ENCODE assay signal across 11 cellular contexts in the genomic region with DNA sequence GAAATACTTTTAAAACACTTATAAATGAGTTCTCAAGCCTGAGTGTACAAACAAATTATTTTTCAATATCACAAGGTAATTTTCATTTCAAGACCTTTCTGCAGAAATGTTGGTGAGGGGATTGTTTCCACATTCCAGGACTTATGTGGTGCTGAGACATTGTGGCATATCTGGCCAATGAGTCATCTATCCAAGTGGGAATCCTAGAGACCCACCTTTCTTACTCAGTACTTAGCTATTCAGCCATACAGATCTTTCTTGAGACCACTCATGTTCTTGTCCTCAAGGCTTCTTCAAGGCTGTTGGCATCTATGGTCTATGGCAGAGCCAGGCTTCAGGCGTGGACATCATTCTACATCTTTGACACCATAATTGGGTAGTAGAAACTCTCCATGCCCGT.
A peak's percentile ranks its signal among the peaks of the same experiment; 100 is the strongest.
DNase-seq lines count a peak whose midpoint lies in the region; ATAC-seq and TF ChIP-seq lines count a peak whose summit lies in the region.
"Had no signal": no experiment of that assay in that cellular context is flagged by ENCODE, and none has a peak within 500 bp of the region (broad histone marks: within the 10 kb centered on the region; RNA-seq: fewer than 3 reads in every experiment).

No MANE protein-coding gene starts in this region.

- H3K79me2 ChIP-seq in mammary epithelial cell (ENCODE audit: insufficient read depth, low read length) = no peaks in the 10 kb centered on the region

- no peak for ATAC-seq in GM19397 (IDR thresholded peaks at IDR 0.05; ENCODE audit: unreplicated experiment)

- no peak overlapping the region for H3K4me3 Mint-ChIP-seq in MCF 10A (ENCODE audit: unreplicated experiment)

- H2AFZ ChIP-seq in mammary epithelial cell (ENCODE audit: low read depth, low read length) = peak overlapping the region; percentile 56

- TF ChIP-seq CTCF in MCF 10A (IDR thresholded peaks at IDR 0.05; ENCODE audit: unreplicated experiment) = no peak
- TF ChIP-seq CTCF in breast epithelium (IDR thresholded peaks at IDR 0.05) = no peak
- TF ChIP-seq CTCF in mammary epithelial cell (conservative IDR thresholded peaks at IDR 0.05 in 1 of 2, IDR thresholded peaks at IDR 0.05 in 1 of 2; ENCODE audit: extremely low read depth in 1 of 2, insufficient read depth in 1 of 2, low read depth in 1 of 2, low read length in 2 of 2) = no peak

- H4K20me1 ChIP-seq in mammary epithelial cell (ENCODE audit: insufficient read depth, low read length) = no peaks in the 10 kb centered on the region

- WGBS in mammary epithelial cell (ENCODE audit: low coverage, missing lambda C conversion rate) = 5% methylated on average over 2 of the region's 2 CpGs

- in situ Hi-C loops in mammary epithelial cell (cut with MboI; ENCODE audit: low sequenced_read_pairs in 2 of 2) = no loop called here

- H3K36me3 Mint-ChIP-seq in MCF 10A (ENCODE audit: insufficient read depth, unreplicated experiment) = peaks cover 5% of the 10 kb centered on the region

- POLR2A ChIA-PET in MCF 10A (lab: Yijun Ruan, JAX) = no interaction called here

- peaks cover 45% of the 10 kb centered on the region for H3K4me1 Mint-ChIP-seq in MCF 10A (ENCODE audit: insufficient read depth, unreplicated experiment)

- H3K27ac Mint-ChIP-seq in MCF 10A (ENCODE audit: low read depth, unreplicated experiment) = peak overlapping the region; percentile 84

- no peaks in the 10 kb centered on the region for H3K9me3 Mint-ChIP-seq in MCF 10A (ENCODE audit: unreplicated experiment)

- no TSS peak for BruUV-seq in MCF 10A (replicated peaks; lab: Mats Ljungman, UMichigan)
- no TSS peak for BruUV-seq in mammary epithelial cell (replicated peaks; lab: Mats Ljungman, UMichigan)

- no peak overlapping the region for H3K9ac ChIP-seq in mammary epithelial cell (ENCODE audit: insufficient read depth, low read length)

- no peak for TF ChIP-seq POLR2A in breast epithelium (IDR thresholded peaks at IDR 0.05)

- CTCF ChIA-PET in MCF 10A (lab: Yijun Ruan, JAX) (interaction anchor here (1.0 kb wide), 1 partner anchor 1934 kb away, joined by 3 read pairs; no protein-coding TSS in a partner anchor), mammary epithelial cell (lab: Charles Lee; ENCODE audit: low non-redundant PET) (no interaction called here)

- H3K27me3 ChIP-seq in breast epithelium (no peaks in the 10 kb centered on the region), mammary epithelial cell (ENCODE audit: insufficient read depth, low read length) (no peaks in the 10 kb centered on the region)

- intact Hi-C loops in MCF 10A (cut with micrococcal nuclease) (no loop called here), breast epithelium (cut with DNase I; ENCODE audit: low total_unique reads) (no loop called here), mammary epithelial cell (cut with micrococcal nuclease) (no loop called here)

- H3K9me3 ChIP-seq in breast epithelium = no peaks in the 10 kb centered on the region
- H3K9me3 ChIP-seq in mammary epithelial cell (replicated peaks; ENCODE audit: insufficient read depth, low read length) = no peaks in the 10 kb centered on the region

- dilution Hi-C loops in mammary epithelial cell (cut with HindIII; ENCODE audit: low sequenced_read_pairs) = no loop called here

- H3K4me1 ChIP-seq in breast epithelium (no peaks in the 10 kb centered on the region), mammary epithelial cell (ENCODE audit: insufficient read depth, low read length) (peaks cover 27% of the 10 kb centered on the region)

- H3K27ac ChIP-seq in breast epithelium (no peak overlapping the region), mammary epithelial cell (ENCODE audit: insufficient read depth, low read depth, low read length) (peak overlapping the region; percentile 0)
- H3K27ac ChIP-seq: 22Rv1 had no signal

- DNase-seq in MCF 10A (ENCODE audit: unreplicated experiment) (peak; percentile 42), breast epithelium (ENCODE audit: low spot score in 2 of 2) (no peak), mammary epithelial cell (peak; percentile 45), kidney glomerular epithelial cell (lab: John Stamatoyannopoulos, UW) (peak; percentile 29), AG20443 (ENCODE audit: low spot score) (no peak), superior temporal gyrus (ENCODE audit: extremely low spot score) (no peak)
- DNase-seq in activated T-cell treated with anti-CD3 and anti-CD28 coated beads, Interleukin-2, amount 50 U/mL, for 48 hours = no peak
- DNase-seq: activated CD4-positive, CD25-positive, alpha-beta regulatory T cell treated with anti-CD3 and anti-CD28 coated beads, Interleukin-2, amount 50 U/mL, for 72 hours; amygdala had no signal

- peak overlapping the region; percentile 26 for H3K4me2 ChIP-seq in mammary epithelial cell (ENCODE audit: insufficient read depth, low read depth, low read length)

- no peak overlapping the region for H3K4me3 ChIP-seq in breast epithelium
- no peak overlapping the region for H3K4me3 ChIP-seq in mammary epithelial cell (replicated peaks in 1 of 3; ENCODE audit: insufficient read depth in 1 of 3, low read depth in 2 of 3, low read length in 3 of 3)

- H3K27me3 Mint-ChIP-seq in MCF 10A (ENCODE audit: insufficient read depth, unreplicated experiment) = no peaks in the 10 kb centered on the region

- H3K36me3 ChIP-seq in breast epithelium (no peaks in the 10 kb centered on the region), mammary epithelial cell (ENCODE audit: insufficient read depth, low read length) (no peaks in the 10 kb centered on the region)

Comparison
In these comparisons a context has a peak if more than half of its experiments do, and no peak if none do; other contexts are left out.
1. DNase-seq: peak in MCF 10A (single experiment), mammary epithelial cell (single experiment) and kidney glomerular epithelial cell (single experiment); none in breast epithelium (0 of 2), AG20443 (single experiment), superior temporal gyrus (single experiment) and activated T-cell treated with anti-CD3 and anti-CD28 coated beads, Interleukin-2, amount 50 U/mL, for 48 hours (0 of 2).